20 cellular contexts compared by ENCODE assay signal in the genomic region with DNA sequence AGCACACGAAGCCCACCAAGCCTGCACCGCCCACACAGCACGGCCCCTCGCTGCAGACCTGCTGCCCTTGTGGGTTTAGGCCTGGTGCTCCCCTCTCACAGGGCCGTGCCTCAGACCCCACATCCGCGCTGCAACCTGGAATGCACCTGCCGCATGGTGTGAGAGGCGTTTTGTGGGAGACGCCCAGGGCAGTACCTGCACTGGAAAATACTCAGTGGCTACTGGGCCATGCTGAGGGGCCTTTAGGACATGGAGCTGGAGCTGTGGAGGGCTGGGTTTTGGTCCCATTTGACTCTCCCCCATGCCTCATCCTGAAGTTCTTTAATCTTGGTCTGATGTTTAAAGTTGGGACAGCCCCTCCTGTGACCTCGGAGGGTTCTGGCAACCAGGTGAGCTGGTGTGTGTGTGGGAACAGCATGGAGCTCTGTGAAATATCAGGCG.
DNase-seq lines count a peak whose midpoint lies in the region; ATAC-seq and TF ChIP-seq lines count a peak whose summit lies in the region.
"Had no signal": no experiment of that assay in that cellular context is flagged by ENCODE, and none has a peak within 500 bp of the region (broad histone marks: within the 10 kb centered on the region; RNA-seq: fewer than 3 reads in every experiment).

No MANE protein-coding gene starts in this region.

- H2BK5ac ChIP-seq in mesendoderm (ENCODE audit: low read length) = no peak overlapping the region

- CTCF ChIA-PET in activated CD8-positive, alpha-beta T cell treated with anti-CD3 and anti-CD28 coated beads, Interleukin-2, amount 10 ng/mL, durations not matched to agents 7 days and 5 days (lab: Charles Lee) = interaction anchor here (4.3 kb wide), 1 partner anchor 36 kb away, joined by 23 read pairs; no protein-coding TSS in a partner anchor

- no peak overlapping the region for H3K56ac ChIP-seq in mesendoderm (ENCODE audit: low read length)

- H3K27me3 ChIP-seq in mesendoderm (ENCODE audit: insufficient read depth, low read length, poor library complexity) (no peaks in the 10 kb centered on the region), vagina (no peaks in the 10 kb centered on the region)
- H3K27me3 ChIP-seq: right atrium auricular region, SJCRH30 had no signal

- H3K4me2 ChIP-seq in mesendoderm (ENCODE audit: low read length) = no peak overlapping the region
- H3K4me2 ChIP-seq: smooth muscle cell had no signal

- H3K4me3 ChIP-seq in mesendoderm (ENCODE audit: low read length) = no peak overlapping the region
- no peak overlapping the region for H3K4me3 ChIP-seq in vagina
- no peak overlapping the region for H3K4me3 ChIP-seq in foreskin fibroblast (ENCODE audit: low read depth in 1 of 2, low read length in 2 of 2)
- H3K4me3 ChIP-seq: right atrium auricular region, SJCRH30, smooth muscle cell had no signal

- peaks cover 6% of the 10 kb centered on the region for H3K27me3 Mint-ChIP-seq in activated CD8-positive, alpha-beta T cell treated with anti-CD3 and anti-CD28 coated beads, Interleukin-2, amount 10 ng/mL, durations not matched to agents 7 days and 5 days (ENCODE audit: low read depth)
- H3K27me3 Mint-ChIP-seq: CD4-positive, alpha-beta memory T cell; central memory CD8-positive, alpha-beta T cell had no signal

- intact Hi-C loops in vagina (cut with DNase I) = no loop called here

- no peak overlapping the region for H2BK120ac ChIP-seq in mesendoderm (ENCODE audit: low read depth, low read length)

- no peaks in the 10 kb centered on the region for H3K9me3 ChIP-seq in vagina
- H3K9me3 ChIP-seq: SJCRH30 had no signal

- H3K36me3 ChIP-seq in mesendoderm (ENCODE audit: control insufficient read depth, insufficient read depth, low read length) (no peaks in the 10 kb centered on the region), vagina (no peaks in the 10 kb centered on the region)
- H3K36me3 ChIP-seq: right atrium auricular region, SJCRH30 had no signal

- no peaks in the 10 kb centered on the region for H3K79me1 ChIP-seq in mesendoderm (ENCODE audit: low read length)

- no peak overlapping the region for H3K4ac ChIP-seq in mesendoderm (ENCODE audit: low read depth, low read length)

- no peak overlapping the region for H2AK5ac ChIP-seq in mesendoderm (ENCODE audit: low read length)

- POLR2A ChIA-PET in activated CD8-positive, alpha-beta T cell treated with anti-CD3 and anti-CD28 coated beads, Interleukin-2, amount 10 ng/mL, durations not matched to agents 7 days and 5 days (lab: Charles Lee) = no interaction called here

- H3K36me3 Mint-ChIP-seq in activated CD8-positive, alpha-beta T cell treated with anti-CD3 and anti-CD28 coated beads, Interleukin-2, amount 10 ng/mL, durations not matched to agents 7 days and 5 days (ENCODE audit: low read depth) = no peaks in the 10 kb centered on the region
- H3K36me3 Mint-ChIP-seq: activated naive CD8-positive, alpha-beta T cell treated with anti-CD3 and anti-CD28 coated beads, Interleukin-2, amount 10 ng/mL, durations not matched to agents 7 days and 5 days; CD4-positive, alpha-beta memory T cell; IgD-negative memory B cell had no signal

- no peaks in the 10 kb centered on the region for H3K4me1 ChIP-seq in mesendoderm (ENCODE audit: control insufficient read depth, low read depth, low read length)
- peaks cover 2% of the 10 kb centered on the region for H3K4me1 ChIP-seq in vagina
- H3K4me1 ChIP-seq: right atrium auricular region, SJCRH30 had no signal

- DNase-seq in D341Med (ENCODE audit: low spot score) (peak; percentile 15), mesendoderm (no peak), vagina (ENCODE audit: extremely low spot score in 2 of 2) (peak; percentile 72 to 82), COLO829 (ENCODE audit: low spot score) (no peak), foreskin fibroblast (no peak), ureter (ENCODE audit: low spot score) (no peak)
- DNase-seq in activated CD8-positive, alpha-beta T cell treated with anti-CD3 and anti-CD28 coated beads, Interleukin-2, amount 10 ng/mL, durations not matched to agents 7 days and 5 days = no peak
- DNase-seq: DMS53, NCI-H1092 treated with DMSO at 0.1 percent for 48 hours, NCI-H1930, NCI-H526, trophoblast cell had no signal

- H3K9me3 Mint-ChIP-seq in activated CD8-positive, alpha-beta T cell treated with anti-CD3 and anti-CD28 coated beads, Interleukin-2, amount 10 ng/mL, durations not matched to agents 7 days and 5 days (ENCODE audit: insufficient read depth) = no peaks in the 10 kb centered on the region
- H3K9me3 Mint-ChIP-seq: CD4-positive, alpha-beta memory T cell; central memory CD8-positive, alpha-beta T cell had no signal

- no peak for TF ChIP-seq POLR2A in vagina (IDR thresholded peaks at IDR 0.05)

- no peak overlapping the region for H3K27ac ChIP-seq in mesendoderm (ENCODE audit: low read depth, low read length)
- no peak overlapping the region for H3K27ac ChIP-seq in vagina
- H3K27ac ChIP-seq: right atrium auricular region, SJCRH30 had no signal

- peak overlapping the region; percentile 3 for H3K23ac ChIP-seq in mesendoderm (ENCODE audit: low read length)

- no peak overlapping the region for H4K8ac ChIP-seq in mesendoderm (ENCODE audit: low read depth, low read length)

- no peak overlapping the region for H3K9ac ChIP-seq in mesendoderm (ENCODE audit: low read length)

- H3K27ac Mint-ChIP-seq in activated CD8-positive, alpha-beta T cell treated with anti-CD3 and anti-CD28 coated beads, Interleukin-2, amount 10 ng/mL, durations not matched to agents 7 days and 5 days = peak overlapping the region; percentile 50
- H3K27ac Mint-ChIP-seq: activated naive CD8-positive, alpha-beta T cell treated with anti-CD3 and anti-CD28 coated beads, Interleukin-2, amount 10 ng/mL, durations not matched to agents 7 days and 5 days; IgD-negative memory B cell; nephron had no signal

- H3K18ac ChIP-seq in mesendoderm (ENCODE audit: low read length) = no peak overlapping the region

- no peak overlapping the region for H3K4me3 Mint-ChIP-seq in activated CD8-positive, alpha-beta T cell treated with anti-CD3 and anti-CD28 coated beads, Interleukin-2, amount 10 ng/mL, durations not matched to agents 7 days and 5 days
- H3K4me3 Mint-ChIP-seq: activated naive CD8-positive, alpha-beta T cell treated with anti-CD3 and anti-CD28 coated beads, Interleukin-2, amount 10 ng/mL, durations not matched to agents 7 days and 5 days; central memory CD8-positive, alpha-beta T cell; nephron had no signal

- peaks cover 15% of the 10 kb centered on the region for H3K4me1 Mint-ChIP-seq in activated CD8-positive, alpha-beta T cell treated with anti-CD3 and anti-CD28 coated beads, Interleukin-2, amount 10 ng/mL, durations not matched to agents 7 days and 5 days (ENCODE audit: low read depth)

- no peak for TF ChIP-seq CTCF in vagina (IDR thresholded peaks at IDR 0.05)
- no peak for TF ChIP-seq CTCF in foreskin fibroblast (IDR thresholded peaks at IDR 0.05; ENCODE audit: low read depth, low read length)

- ATAC-seq in activated CD8-positive, alpha-beta T cell treated with anti-CD3 and anti-CD28 coated beads, Interleukin-2, amount 10 ng/mL, durations not matched to agents 7 days and 5 days = no peak

- WGBS in mesendoderm (ENCODE audit: extremely low coverage, insufficient coverage, low lambda C conversion rate) = no CpG with 5 or more reads among the region's 12 CpGs

- H4K5ac ChIP-seq in mesendoderm (ENCODE audit: low read length) = no peak overlapping the region

- H2BK15ac ChIP-seq in mesendoderm (replicated peaks; ENCODE audit: low read depth) = no peak overlapping the region

- H3K79me2 ChIP-seq in mesendoderm (ENCODE audit: control insufficient read depth, insufficient read depth, low read length) = no peaks in the 10 kb centered on the region

Comparison
In these comparisons a context has a peak if more than half of its experiments do, and no peak if none do; other contexts are left out.
1. DNase-seq: peak in D341Med (single experiment) and vagina (2 of 2); none in activated CD8-positive, alpha-beta T cell treated with anti-CD3 and anti-CD28 coated beads, Interleukin-2, amount 10 ng/mL, durations not matched to agents 7 days and 5 days (single experiment), mesendoderm (single experiment), COLO829 (single experiment), foreskin fibroblast (0 of 2) and ureter (single experiment).